8 cellular contexts compared by ENCODE assay signal in genomic region chr1:144412491-144413403, GRCh38. TPM values are rescaled to one million over a fixed set of nuclear protein-coding genes. Genes with fewer than 3 reads are reported as not detected.
DNase-seq lines count a peak whose midpoint lies in the region; ATAC-seq and TF ChIP-seq lines count a peak whose summit lies in the region.
"Not testable (repeated sequence)": the region's sequence is repeated elsewhere in the genome, so short reads cannot be mapped to it uniquely, and the experiment has no call there.

No MANE protein-coding gene starts in this region.

- H3K27ac ChIP-seq in HUES6 (ENCODE audit: low read depth, low read length): not testable (repeated sequence)
- peak overlapping the region; percentile 20 for H3K27ac ChIP-seq in PC-3 (ENCODE audit: low read length)

- peak overlapping the region; percentile 94 for H3K4me3 Mint-ChIP-seq in activated T-cell treated with anti-CD3 and anti-CD28 coated beads, Interleukin-2, amount 50 U/mL, for 4 hours

- H3K4me1 ChIP-seq in HUES6 (ENCODE audit: control insufficient read depth, insufficient read depth, low read length); PC-3 (ENCODE audit: insufficient read depth, low read length); mucosa of descending colon (ENCODE audit: low read depth): not testable (repeated sequence)

- H3K9me2 ChIP-seq in PC-3 (replicated peaks; ENCODE audit: low read length): not testable (repeated sequence)

- H3K36me3 ChIP-seq in HUES6 (ENCODE audit: control insufficient read depth, insufficient read depth, low read length); PC-3 (ENCODE audit: low read depth, low read length); mucosa of descending colon (ENCODE audit: low read depth): not testable (repeated sequence)

- H3K4me3 ChIP-seq in HUES6 (ENCODE audit: low read depth, low read length) (peak overlapping the region; percentile 62), PC-3 (ENCODE audit: low read length) (peak overlapping the region; percentile 54), mucosa of descending colon (peak overlapping the region; percentile 7)

- H3K4me1 Mint-ChIP-seq in activated T-cell treated with anti-CD3 and anti-CD28 coated beads, Interleukin-2, amount 50 U/mL, for 4 hours (ENCODE audit: low read depth): not testable (repeated sequence)

- ATAC-seq in GM21576 (IDR thresholded peaks at IDR 0.05; ENCODE audit: unreplicated experiment): peak; percentile 75
- peak; percentile 84 for ATAC-seq in PC-3
- ATAC-seq in activated T-cell treated with anti-CD3 and anti-CD28 coated beads, Interleukin-2, amount 50 U/mL, for 4 hours: peak; percentile 84 to 86
- ATAC-seq in esophagus mucosa: peak; percentile 98
- peak; percentile 93 for ATAC-seq in mucosa of descending colon

- POLR2A ChIA-PET in PC-3 (lab: Charles Lee; ENCODE audit: unreplicated experiment): interaction anchor here (1.0 kb wide), 1 partner anchor 868 kb away, joined by 5 read pairs; no protein-coding TSS in a partner anchor

- not testable (repeated sequence) for H3K36me3 Mint-ChIP-seq in activated T-cell treated with anti-CD3 and anti-CD28 coated beads, Interleukin-2, amount 50 U/mL, for 4 hours (ENCODE audit: insufficient read depth)

- TF ChIP-seq CTCF in PC-3 (conservative IDR thresholded peaks at IDR 0.05; ENCODE audit: low read depth, low read length); mucosa of descending colon (IDR thresholded peaks at IDR 0.05): not testable (repeated sequence)

- H3K9me3 Mint-ChIP-seq in activated T-cell treated with anti-CD3 and anti-CD28 coated beads, Interleukin-2, amount 50 U/mL, for 4 hours: not testable (repeated sequence)

- peak overlapping the region; percentile 75 for H3K9ac ChIP-seq in HUES6 (ENCODE audit: low read length)
- not testable (repeated sequence) for H3K9ac ChIP-seq in PC-3 (ENCODE audit: low read length)

- intact Hi-C loops in PC-3 (cut with micrococcal nuclease); mucosa of descending colon (cut with DNase I, micrococcal nuclease): not testable (repeated sequence)

- H4K20me1 ChIP-seq in PC-3 (ENCODE audit: low read length): not testable (repeated sequence)

- H3K4me2 ChIP-seq in PC-3 (ENCODE audit: low read length): peak overlapping the region; percentile 45

- TSS peak; percentile 99 for BruUV-seq in PC-3 (replicated peaks; lab: Mats Ljungman, UMichigan)

- H2AFZ ChIP-seq in PC-3 (ENCODE audit: low read length): not testable (repeated sequence)

- not testable (repeated sequence) for H3F3A ChIP-seq in PC-3 (ENCODE audit: low read length, unreplicated experiment)

- not testable (repeated sequence) for H3K9me3 ChIP-seq in HUES6 (ENCODE audit: control insufficient read depth, insufficient read depth, low read depth, low read length); PC-3 (ENCODE audit: low read length); mucosa of descending colon

- CTCF ChIA-PET in PC-3 (lab: Charles Lee): not testable (repeated sequence)

- not testable (repeated sequence) for H3K27me3 ChIP-seq in HUES6 (ENCODE audit: control insufficient read depth, insufficient read depth, low read length); PC-3 (ENCODE audit: low read length)

- not testable (repeated sequence) for H3K27me3 Mint-ChIP-seq in activated T-cell treated with anti-CD3 and anti-CD28 coated beads, Interleukin-2, amount 50 U/mL, for 4 hours (ENCODE audit: low read depth)

- not testable (repeated sequence) for H3K79me2 ChIP-seq in PC-3 (ENCODE audit: low read length)

- DNase-seq in DMS153 (lab: John Stamatoyannopoulos, UW) (peak; percentile 94), PC-3 (peak; percentile 99), mucosa of descending colon (peak; percentile 74 to 86 (median 85))
- peak; percentile 76 for DNase-seq in activated T-cell treated with anti-CD3 and anti-CD28 coated beads, Interleukin-2, amount 50 U/mL, for 4 hours
- DNase-seq in stimulated activated CD8-positive, alpha-beta memory T cell treated with anti-CD3 and anti-CD28 coated beads, Interleukin-15, amount 100 ng/mL, for 24 hours (ENCODE audit: low read depth): peak; percentile 64

RNA-seq across cellular contexts. Expression of gene PPIAL4E, which starts 39.3 kb away (rescaled TPM):
- total RNA-seq in PC-3 (2014; rRNA removed) (not detected in 2 replicates), esophagus mucosa (not detected), mucosa of descending colon (not detected)
- not detected for total RNA-seq in activated T-cell treated with anti-CD3 and anti-CD28 coated beads, Interleukin-2, amount 50 U/mL, for 4 hours

RNA-seq across cellular contexts. Expression of gene NBPF15, which starts 48.7 kb away (rescaled TPM):
- total RNA-seq in PC-3 (2014; rRNA removed) (40.5 and 43.9 TPM in 2 replicates), esophagus mucosa (17.6 TPM), mucosa of descending colon (10 to 100 TPM; 15.5 to 33.8 (median 23.2) TPM)
- total RNA-seq in activated T-cell treated with anti-CD3 and anti-CD28 coated beads, Interleukin-2, amount 50 U/mL, for 4 hours: 10 to 100 TPM; 17.0 to 30.5 (median 23.0) TPM

Comparison
In these comparisons a context has a peak if more than half of its experiments do, and no peak if none do; other contexts are left out.
1. H3K4me3 ChIP-seq: peak in every context shown above with its lines; median percentile 62 in HUES6; 54 in PC-3; 7 in mucosa of descending colon.